ENCODE assay signal across 6 cellular contexts in genomic region chr10:94192333-94192732, GRCh38.
"Had no signal": no experiment of that assay in that cellular context is flagged by ENCODE, and none has a peak within 500 bp of the region (broad histone marks: within the 10 kb centered on the region; RNA-seq: fewer than 3 reads in every experiment).

No MANE protein-coding gene starts in this region.

- ATAC-seq: GM23338 had no signal

- H3K4me3 Mint-ChIP-seq: GM23338, H9, IgD-negative memory B cell had no signal

- H3K4me3 ChIP-seq: GM23338 had no signal

- H3K4me1 Mint-ChIP-seq: IgD-negative memory B cell had no signal

- H3K36me3 Mint-ChIP-seq: IgD-negative memory B cell had no signal

- DNase-seq: H9, HCEC 1CT, HFFc6, KG1 had no signal

- H3K9me3 Mint-ChIP-seq: GM23338, H9, HFFc6 had no signal

- H3K27ac Mint-ChIP-seq: GM23338, H9, HFFc6, IgD-negative memory B cell had no signal
